ENCODE assay signal across 26 cellular contexts in genomic region chr13:23235994-23236393, GRCh38. TPM values are rescaled to one million over a fixed set of nuclear protein-coding genes. Genes with fewer than 3 reads are reported as not detected.
"Had no signal": no experiment of that assay in that cellular context is flagged by ENCODE, and none has a peak within 500 bp of the region (broad histone marks: within the 10 kb centered on the region; RNA-seq: fewer than 3 reads in every experiment).

No MANE protein-coding gene starts in this region.

- H3K27ac ChIP-seq: epithelial cell of prostate, esophagus squamous epithelium, gastrocnemius medialis, heart right ventricle, left lung, lower lobe of right lung had no signal

- ATAC-seq: effector memory CD8-positive, alpha-beta T cell; esophagus mucosa; gastrocnemius medialis; heart right ventricle; left cardiac atrium; left lung; left ventricle myocardium superior; lower lobe of right lung; mucosa of descending colon; naive thymus-derived CD8-positive, alpha-beta T cell had no signal

- DNase-seq: cortex of kidney; effector CD8-positive, alpha-beta T cell; effector memory CD8-positive, alpha-beta T cell; endodermal cell; erythroblast; esophagus squamous epithelium; foreskin fibroblast; foreskin melanocyte; gastrocnemius medialis; glutamatergic neuron; head of caudate nucleus; heart right ventricle; hippocampal formation; left cardiac atrium; left lung; left ventricle myocardium superior; lower lobe of right lung; mesenchymal stem cell; mucosa of descending colon; naive B cell; naive thymus-derived CD8-positive, alpha-beta T cell had no signal

- H3K27me3 ChIP-seq: esophagus squamous epithelium, gastrocnemius medialis, heart right ventricle, left lung had no signal

- H3K4me3 ChIP-seq: esophagus squamous epithelium, gastrocnemius medialis, heart right ventricle, left lung, lower lobe of right lung, mucosa of descending colon had no signal

- H3K36me3 ChIP-seq: esophagus squamous epithelium, left lung, lower lobe of right lung had no signal

- H3K4me1 ChIP-seq: esophagus squamous epithelium, gastrocnemius medialis, heart right ventricle, left lung, lower lobe of right lung had no signal

- H3K9me3 ChIP-seq: esophagus squamous epithelium, gastrocnemius medialis, left lung, lower lobe of right lung, mucosa of descending colon had no signal

RNA-seq across cellular contexts. Expression of gene SGCG, which starts 55.2 kb away (rescaled TPM):
- total RNA-seq: dermis microvascular lymphatic vessel endothelial cell; glomerular endothelial cell; lung microvascular endothelial cell; naive thymus-derived CD8-positive, alpha-beta T cell had no signal
